ENCODE assay signal across 1 cellular context in genomic region chr2:67397143-67397986, GRCh38.
A peak's percentile ranks its signal among the peaks of the same experiment; 100 is the strongest.
TF ChIP-seq lines count a peak whose summit lies in the region.

Gene ETAA1, plus strand, starts transcription at chr2:67397333. Its CDS starts 116 bp downstream, at chr2:67397449.

TF ChIP-seq in HepG2, 621 proteins besides CTCF, POLR2A, EP300 and RAD21 (continued from another document and continues in another):
- TF ChIP-seq KMT2B (CRISPR knock-in tag; IDR thresholded peaks at IDR 0.05): peak; percentile 98
- TF ChIP-seq NR2F6 (IDR thresholded peaks at IDR 0.05): no peak
- TF ChIP-seq NR2F6 (CRISPR knock-in tag; IDR thresholded peaks at IDR 0.05): no peak
- TF ChIP-seq RCOR2 (CRISPR knock-in tag; IDR thresholded peaks at IDR 0.05): no peak
- no peak for TF ChIP-seq ZBTB2 (CRISPR knock-in tag; IDR thresholded peaks at IDR 0.05; ENCODE audit: low read depth)
- peak; percentile 88 for TF ChIP-seq CBX1 (IDR thresholded peaks at IDR 0.05; ENCODE audit: low read depth)
- TF ChIP-seq FOXP4 (CRISPR knock-in tag; IDR thresholded peaks at IDR 0.05): peak; percentile 8; the same call in 1 of the 2 replicates
- peak; percentile 97; the same call in 1 of the 2 replicates for TF ChIP-seq SRY (CRISPR knock-in tag; IDR thresholded peaks at IDR 0.05)
- TF ChIP-seq MAFG (CRISPR knock-in tag; IDR thresholded peaks at IDR 0.05): no peak
- 0 out of 2 replicates have a peak, but pooled peaks have one; percentile 73 for TF ChIP-seq ZNF510 (CRISPR knock-in tag; IDR thresholded peaks at IDR 0.05; ENCODE audit: low read depth)
- TF ChIP-seq ELK4 (CRISPR knock-in tag; IDR thresholded peaks at IDR 0.05; ENCODE audit: borderline replicate concordance): no peak
- peak; percentile 25; the same call in 1 of the 2 replicates for TF ChIP-seq ZSCAN20 (CRISPR knock-in tag; IDR thresholded peaks at IDR 0.05; ENCODE audit: borderline replicate concordance)
- TF ChIP-seq RARA (CRISPR knock-in tag; IDR thresholded peaks at IDR 0.05): peak; percentile 31; the same call in 1 of the 2 replicates
- no peak for TF ChIP-seq ZSCAN21 (CRISPR knock-in tag; IDR thresholded peaks at IDR 0.05; ENCODE audit: borderline replicate concordance)
- peak; percentile 87 for TF ChIP-seq ATF7-NPFF (CRISPR knock-in tag; IDR thresholded peaks at IDR 0.05; ENCODE audit: low read depth)
- peak; percentile 86 for TF ChIP-seq SP2 (CRISPR knock-in tag; IDR thresholded peaks at IDR 0.05)
- TF ChIP-seq ELF1 (CRISPR knock-in tag; IDR thresholded peaks at IDR 0.05): peak; percentile 95
- TF ChIP-seq, protein P1, sequence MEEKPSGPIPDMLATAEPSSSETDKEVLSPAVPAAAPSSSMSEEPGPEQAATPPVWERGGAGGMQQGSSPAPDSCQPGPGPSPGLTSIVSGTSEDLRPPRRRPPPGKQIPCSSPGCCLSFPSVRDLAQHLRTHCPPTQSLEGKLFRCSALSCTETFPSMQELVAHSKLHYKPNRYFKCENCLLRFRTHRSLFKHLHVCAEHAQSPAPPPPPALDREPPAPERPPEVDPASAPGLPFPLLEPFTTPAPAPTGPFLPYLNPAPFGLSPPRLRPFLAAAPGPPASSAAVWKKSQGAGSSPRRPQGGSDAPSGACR (CRISPR knock-in tag; IDR thresholded peaks at IDR 0.05): no peak
- TF ChIP-seq ZNF552 (CRISPR knock-in tag; IDR thresholded peaks at IDR 0.05; ENCODE audit: borderline replicate concordance): no peak
- TF ChIP-seq KLF15 (CRISPR knock-in tag; IDR thresholded peaks at IDR 0.05; ENCODE audit: borderline replicate concordance): peak; percentile 77; the same call in 1 of the 2 replicates
- no peak for TF ChIP-seq CENPBD1 (CRISPR knock-in tag; IDR thresholded peaks at IDR 0.05; ENCODE audit: borderline replicate concordance, low read depth)
- TF ChIP-seq MTA3 (CRISPR knock-in tag; IDR thresholded peaks at IDR 0.05): no peak
- no peak for TF ChIP-seq SNAPC2 (CRISPR knock-in tag; IDR thresholded peaks at IDR 0.05)
- 0 out of 2 replicates have a peak, but pooled peaks have one; percentile 62 for TF ChIP-seq ZNF768 (CRISPR knock-in tag; IDR thresholded peaks at IDR 0.05)
- TF ChIP-seq GABPB1 (CRISPR knock-in tag; IDR thresholded peaks at IDR 0.05): peak; percentile 94
- no peak for TF ChIP-seq ZNF841 (CRISPR knock-in tag; IDR thresholded peaks at IDR 0.05; ENCODE audit: borderline replicate concordance)
- TF ChIP-seq, protein P2, sequence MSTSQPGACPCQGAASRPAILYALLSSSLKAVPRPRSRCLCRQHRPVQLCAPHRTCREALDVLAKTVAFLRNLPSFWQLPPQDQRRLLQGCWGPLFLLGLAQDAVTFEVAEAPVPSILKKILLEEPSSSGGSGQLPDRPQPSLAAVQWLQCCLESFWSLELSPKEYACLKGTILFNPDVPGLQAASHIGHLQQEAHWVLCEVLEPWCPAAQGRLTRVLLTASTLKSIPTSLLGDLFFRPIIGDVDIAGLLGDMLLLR (CRISPR knock-in tag; IDR thresholded peaks at IDR 0.05): no peak; the same call in 1 of the 2 replicates
- no peak; the same call in 1 of the 2 replicates for TF ChIP-seq ZNF616 (CRISPR knock-in tag; IDR thresholded peaks at IDR 0.05; ENCODE audit: low read depth)
- TF ChIP-seq, protein P3, sequence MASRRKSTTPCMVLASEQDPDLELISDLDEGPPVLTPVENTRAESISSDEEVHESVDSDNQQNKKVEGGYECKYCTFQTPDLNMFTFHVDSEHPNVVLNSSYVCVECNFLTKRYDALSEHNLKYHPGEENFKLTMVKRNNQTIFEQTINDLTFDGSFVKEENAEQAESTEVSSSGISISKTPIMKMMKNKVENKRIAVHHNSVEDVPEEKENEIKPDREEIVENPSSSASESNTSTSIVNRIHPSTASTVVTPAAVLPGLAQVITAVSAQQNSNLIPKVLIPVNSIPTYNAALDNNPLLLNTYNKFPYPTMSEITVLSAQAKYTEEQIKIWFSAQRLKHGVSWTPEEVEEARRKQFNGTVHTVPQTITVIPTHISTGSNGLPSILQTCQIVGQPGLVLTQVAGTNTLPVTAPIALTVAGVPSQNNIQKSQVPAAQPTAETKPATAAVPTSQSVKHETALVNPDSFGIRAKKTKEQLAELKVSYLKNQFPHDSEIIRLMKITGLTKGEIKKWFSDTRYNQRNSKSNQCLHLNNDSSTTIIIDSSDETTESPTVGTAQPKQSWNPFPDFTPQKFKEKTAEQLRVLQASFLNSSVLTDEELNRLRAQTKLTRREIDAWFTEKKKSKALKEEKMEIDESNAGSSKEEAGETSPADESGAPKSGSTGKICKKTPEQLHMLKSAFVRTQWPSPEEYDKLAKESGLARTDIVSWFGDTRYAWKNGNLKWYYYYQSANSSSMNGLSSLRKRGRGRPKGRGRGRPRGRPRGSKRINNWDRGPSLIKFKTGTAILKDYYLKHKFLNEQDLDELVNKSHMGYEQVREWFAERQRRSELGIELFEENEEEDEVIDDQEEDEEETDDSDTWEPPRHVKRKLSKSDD (CRISPR knock-in tag; IDR thresholded peaks at IDR 0.05; ENCODE audit: low read depth): 0 out of 2 replicates have a peak, but pooled peaks have one; percentile 37
- TF ChIP-seq NR1H2 (CRISPR knock-in tag; IDR thresholded peaks at IDR 0.05; ENCODE audit: borderline replicate concordance, low read depth): no peak
- TF ChIP-seq ETV5 (CRISPR knock-in tag; IDR thresholded peaks at IDR 0.05; ENCODE audit: borderline replicate concordance): peak; percentile 75
- TF ChIP-seq SMAD1 (CRISPR knock-in tag; IDR thresholded peaks at IDR 0.05; ENCODE audit: borderline replicate concordance, low read depth): no peak
- peak; percentile 81 for TF ChIP-seq E2F5 (CRISPR knock-in tag; conservative IDR thresholded peaks at IDR 0.05)
- no peak for TF ChIP-seq TCF7 (IDR thresholded peaks at IDR 0.05; ENCODE audit: low read depth)
- no peak for TF ChIP-seq KDM4B (CRISPR knock-in tag; IDR thresholded peaks at IDR 0.05)
- no peak for TF ChIP-seq CCDC6 (CRISPR knock-in tag; IDR thresholded peaks at IDR 0.05)
- no peak for TF ChIP-seq PRMT3 (CRISPR knock-in tag; IDR thresholded peaks at IDR 0.05; ENCODE audit: borderline replicate concordance, low read depth)
- TF ChIP-seq STAG1 (CRISPR knock-in tag; IDR thresholded peaks at IDR 0.05): no peak
- TF ChIP-seq TSC22D2 (CRISPR knock-in tag; IDR thresholded peaks at IDR 0.05; ENCODE audit: borderline replicate concordance): no peak; the same call in 1 of the 2 replicates
- no peak; the same call in 1 of the 2 replicates for TF ChIP-seq RBAK (CRISPR knock-in tag; IDR thresholded peaks at IDR 0.05)
- TF ChIP-seq ZNF468 (CRISPR knock-in tag; IDR thresholded peaks at IDR 0.05): no peak
- no peak for TF ChIP-seq ZNF619 (CRISPR knock-in tag; IDR thresholded peaks at IDR 0.05)
- TF ChIP-seq ZNF484 (CRISPR knock-in tag; IDR thresholded peaks at IDR 0.05; ENCODE audit: borderline replicate concordance, low read depth): no peak
- no peak for TF ChIP-seq SUZ12 (IDR thresholded peaks at IDR 0.05; ENCODE audit: low read depth, low read length)
- TF ChIP-seq HOXA7 (CRISPR knock-in tag; IDR thresholded peaks at IDR 0.05): no peak
- TF ChIP-seq, protein P4, sequence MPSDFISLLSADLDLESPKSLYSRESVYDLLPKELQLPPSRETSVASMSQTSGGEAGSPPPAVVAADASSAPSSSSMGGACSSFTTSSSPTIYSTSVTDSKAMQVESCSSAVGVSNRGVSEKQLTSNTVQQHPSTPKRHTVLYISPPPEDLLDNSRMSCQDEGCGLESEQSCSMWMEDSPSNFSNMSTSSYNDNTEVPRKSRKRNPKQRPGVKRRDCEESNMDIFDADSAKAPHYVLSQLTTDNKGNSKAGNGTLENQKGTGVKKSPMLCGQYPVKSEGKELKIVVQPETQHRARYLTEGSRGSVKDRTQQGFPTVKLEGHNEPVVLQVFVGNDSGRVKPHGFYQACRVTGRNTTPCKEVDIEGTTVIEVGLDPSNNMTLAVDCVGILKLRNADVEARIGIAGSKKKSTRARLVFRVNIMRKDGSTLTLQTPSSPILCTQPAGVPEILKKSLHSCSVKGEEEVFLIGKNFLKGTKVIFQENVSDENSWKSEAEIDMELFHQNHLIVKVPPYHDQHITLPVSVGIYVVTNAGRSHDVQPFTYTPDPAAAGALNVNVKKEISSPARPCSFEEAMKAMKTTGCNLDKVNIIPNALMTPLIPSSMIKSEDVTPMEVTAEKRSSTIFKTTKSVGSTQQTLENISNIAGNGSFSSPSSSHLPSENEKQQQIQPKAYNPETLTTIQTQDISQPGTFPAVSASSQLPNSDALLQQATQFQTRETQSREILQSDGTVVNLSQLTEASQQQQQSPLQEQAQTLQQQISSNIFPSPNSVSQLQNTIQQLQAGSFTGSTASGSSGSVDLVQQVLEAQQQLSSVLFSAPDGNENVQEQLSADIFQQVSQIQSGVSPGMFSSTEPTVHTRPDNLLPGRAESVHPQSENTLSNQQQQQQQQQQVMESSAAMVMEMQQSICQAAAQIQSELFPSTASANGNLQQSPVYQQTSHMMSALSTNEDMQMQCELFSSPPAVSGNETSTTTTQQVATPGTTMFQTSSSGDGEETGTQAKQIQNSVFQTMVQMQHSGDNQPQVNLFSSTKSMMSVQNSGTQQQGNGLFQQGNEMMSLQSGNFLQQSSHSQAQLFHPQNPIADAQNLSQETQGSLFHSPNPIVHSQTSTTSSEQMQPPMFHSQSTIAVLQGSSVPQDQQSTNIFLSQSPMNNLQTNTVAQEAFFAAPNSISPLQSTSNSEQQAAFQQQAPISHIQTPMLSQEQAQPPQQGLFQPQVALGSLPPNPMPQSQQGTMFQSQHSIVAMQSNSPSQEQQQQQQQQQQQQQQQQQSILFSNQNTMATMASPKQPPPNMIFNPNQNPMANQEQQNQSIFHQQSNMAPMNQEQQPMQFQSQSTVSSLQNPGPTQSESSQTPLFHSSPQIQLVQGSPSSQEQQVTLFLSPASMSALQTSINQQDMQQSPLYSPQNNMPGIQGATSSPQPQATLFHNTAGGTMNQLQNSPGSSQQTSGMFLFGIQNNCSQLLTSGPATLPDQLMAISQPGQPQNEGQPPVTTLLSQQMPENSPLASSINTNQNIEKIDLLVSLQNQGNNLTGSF (CRISPR knock-in tag; IDR thresholded peaks at IDR 0.05): 0 out of 2 replicates have a peak, but pooled peaks have one; percentile 43
- no peak for TF ChIP-seq ZSCAN5A (CRISPR knock-in tag; IDR thresholded peaks at IDR 0.05; ENCODE audit: borderline replicate concordance)
- peak; percentile 77 for TF ChIP-seq ETV6 (CRISPR knock-in tag; conservative IDR thresholded peaks at IDR 0.05)
